ENCODE assay signal across 15 cellular contexts in the genomic region with DNA sequence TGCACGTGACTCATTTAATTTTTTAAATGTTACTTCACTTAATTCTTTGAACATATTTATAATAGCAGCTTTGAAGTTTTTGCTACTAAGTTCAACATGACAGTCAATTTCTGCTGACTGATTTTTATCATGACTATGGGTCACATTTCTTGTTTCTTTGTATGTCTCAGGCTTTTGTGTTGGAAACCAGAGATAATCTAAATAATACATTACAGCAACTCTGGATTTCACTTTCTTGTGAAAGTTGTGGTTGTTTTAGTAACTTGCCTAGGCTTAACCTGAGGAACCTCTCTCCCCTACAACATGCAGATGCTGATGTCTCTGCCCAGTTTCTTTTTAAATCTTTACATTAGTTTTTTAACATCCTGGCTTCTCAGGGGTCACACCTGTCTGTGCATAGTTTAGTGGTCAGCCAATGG.
DNase-seq lines count a peak whose midpoint lies in the region; ATAC-seq and TF ChIP-seq lines count a peak whose summit lies in the region.
"Had no signal": no experiment of that assay in that cellular context is flagged by ENCODE, and none has a peak within 500 bp of the region (broad histone marks: within the 10 kb centered on the region; RNA-seq: fewer than 3 reads in every experiment).

No MANE protein-coding gene starts in this region.

- no peaks in the 10 kb centered on the region for H3K79me1 ChIP-seq in mesendoderm (ENCODE audit: low read length)

- no peak overlapping the region for H2BK120ac ChIP-seq in mesendoderm (ENCODE audit: low read depth, low read length)

- H3K27ac ChIP-seq in mesendoderm (ENCODE audit: low read depth, low read length): no peak overlapping the region
- H3K27ac ChIP-seq: left ventricle myocardium inferior, vagina had no signal

- no peak overlapping the region for H4K5ac ChIP-seq in mesendoderm (ENCODE audit: low read length)

- peaks cover 7% of the 10 kb centered on the region for H3K27me3 Mint-ChIP-seq in activated naive CD8-positive, alpha-beta T cell
- no peaks in the 10 kb centered on the region for H3K27me3 Mint-ChIP-seq in CD14-positive monocyte (ENCODE audit: low read depth in 3 of 3)

- DNase-seq in mesendoderm: no peak
- no peak for DNase-seq in kidney tubule cell (ENCODE audit: low spot score)
- no peak for DNase-seq in CD14-positive monocyte (ENCODE audit: low spot score)
- DNase-seq: activated CD4-positive, alpha-beta T cell treated with anti-CD3 and anti-CD28 coated beads for 48 hours; COR-L47; left ventricle myocardium inferior; SHP77 treated with DMSO at 0.1 percent for 48 hours had no signal

- no peaks in the 10 kb centered on the region for H3K27me3 ChIP-seq in mesendoderm (ENCODE audit: insufficient read depth, low read length, poor library complexity)
- H3K27me3 ChIP-seq: vagina had no signal

- H3K23ac ChIP-seq in mesendoderm (ENCODE audit: low read length): no peak overlapping the region

- H2AK5ac ChIP-seq in mesendoderm (ENCODE audit: low read length): no peak overlapping the region

- H3K4me1 ChIP-seq in mesendoderm (ENCODE audit: control insufficient read depth, low read depth, low read length): no peaks in the 10 kb centered on the region

- no peaks in the 10 kb centered on the region for H3K79me2 ChIP-seq in mesendoderm (ENCODE audit: control insufficient read depth, insufficient read depth, low read length)

- no peak overlapping the region for H4K8ac ChIP-seq in mesendoderm (ENCODE audit: low read depth, low read length)

- H2BK15ac ChIP-seq in mesendoderm (replicated peaks; ENCODE audit: low read depth): no peak overlapping the region

- WGBS in mesendoderm (ENCODE audit: extremely low coverage, insufficient coverage, low lambda C conversion rate): no CpG with 5 or more reads among the region's 1 CpG

- no peak overlapping the region for H3K4me3 ChIP-seq in mesendoderm (ENCODE audit: low read length)
- H3K4me3 ChIP-seq: left ventricle myocardium inferior, vagina had no signal

- H3K9me3 Mint-ChIP-seq in activated naive CD8-positive, alpha-beta T cell (ENCODE audit: low read depth): no peaks in the 10 kb centered on the region
- H3K9me3 Mint-ChIP-seq in CD14-positive monocyte: peaks cover 0 to 2% (median 0%) of the 10 kb centered on the region in 7 donors
- H3K9me3 Mint-ChIP-seq: brain, IgD-negative memory B cell had no signal

- no peaks in the 10 kb centered on the region for H3K36me3 Mint-ChIP-seq in activated naive CD8-positive, alpha-beta T cell
- no peaks in the 10 kb centered on the region for H3K36me3 Mint-ChIP-seq in CD14-positive monocyte
- H3K36me3 Mint-ChIP-seq: brain, IgD-negative memory B cell had no signal

- no peak overlapping the region for H3K9ac ChIP-seq in mesendoderm (ENCODE audit: low read length)

- H3K56ac ChIP-seq in mesendoderm (ENCODE audit: low read length): no peak overlapping the region

- H3K4ac ChIP-seq in mesendoderm (ENCODE audit: low read depth, low read length): no peak overlapping the region

- intact Hi-C loops in CD14-positive monocyte (cut with micrococcal nuclease): no loop called here

- no peak overlapping the region for H3K4me2 ChIP-seq in mesendoderm (ENCODE audit: low read length)

- TF ChIP-seq CTCF in CD14-positive monocyte (IDR thresholded peaks at IDR 0.05): no peak

- ATAC-seq in GM18517 (IDR thresholded peaks at IDR 0.05; ENCODE audit: unreplicated experiment): peak; percentile 63
- ATAC-seq in GM19468 (IDR thresholded peaks at IDR 0.05; ENCODE audit: extremely low read depth, unreplicated experiment): peak; percentile 44
- ATAC-seq in HG02973 (IDR thresholded peaks at IDR 0.05; ENCODE audit: unreplicated experiment): peak; percentile 60
- no peak for ATAC-seq in GM19035 (IDR thresholded peaks at IDR 0.05; ENCODE audit: unreplicated experiment)

- H3K4me3 Mint-ChIP-seq in activated naive CD8-positive, alpha-beta T cell: no peak overlapping the region
- H3K4me3 Mint-ChIP-seq in CD14-positive monocyte: no peak overlapping the region
- H3K4me3 Mint-ChIP-seq: brain, IgD-negative memory B cell had no signal

- no peak overlapping the region for H3K18ac ChIP-seq in mesendoderm (ENCODE audit: low read length)

- no peaks in the 10 kb centered on the region for H3K36me3 ChIP-seq in mesendoderm (ENCODE audit: control insufficient read depth, insufficient read depth, low read length)
- H3K36me3 ChIP-seq: left ventricle myocardium inferior, vagina had no signal

- no peak overlapping the region for H2BK5ac ChIP-seq in mesendoderm (ENCODE audit: low read length)

- peaks cover 41% of the 10 kb centered on the region for H3K4me1 Mint-ChIP-seq in activated naive CD8-positive, alpha-beta T cell (ENCODE audit: low read depth)
- H3K4me1 Mint-ChIP-seq in CD14-positive monocyte: peaks cover 8% of the 10 kb centered on the region

- H3K27ac Mint-ChIP-seq in activated naive CD8-positive, alpha-beta T cell: peak overlapping the region; percentile 89
- no peak overlapping the region for H3K27ac Mint-ChIP-seq in CD14-positive monocyte
- H3K27ac Mint-ChIP-seq: brain, IgD-negative memory B cell had no signal
